Comparison of ENCODE assay signal across 16 cellular contexts in genomic region chr9:94929373-94929764, GRCh38.
DNase-seq lines count a peak whose midpoint lies in the region; ATAC-seq and TF ChIP-seq lines count a peak whose summit lies in the region.
"Had no signal": no experiment of that assay in that cellular context is flagged by ENCODE, and none has a peak within 500 bp of the region (broad histone marks: within the 10 kb centered on the region; RNA-seq: fewer than 3 reads in every experiment).

No MANE protein-coding gene starts in this region.

- H3K36me3 Mint-ChIP-seq in activated T-cell treated with anti-CD3 and anti-CD28 coated beads, Interleukin-2, amount 50 U/mL, for 4 hours (ENCODE audit: insufficient read depth) = peaks cover 10% of the 10 kb centered on the region

- H3K27me3 ChIP-seq in Panc1 (ENCODE audit: control insufficient read depth, insufficient read depth, low read length) = no peaks in the 10 kb centered on the region
- H3K27me3 ChIP-seq in dorsolateral prefrontal cortex = no peaks in the 10 kb centered on the region
- H3K27me3 ChIP-seq: Peyer's patch had no signal

- no peak for TF ChIP-seq CTCF in Panc1 (IDR thresholded peaks at IDR 0.05)
- TF ChIP-seq CTCF in dorsolateral prefrontal cortex (IDR thresholded peaks at IDR 0.05 in 54 of 56, conservative IDR thresholded peaks at IDR 0.05 in 2 of 56; ENCODE audit: low read depth in 1 of 56, partially characterized antibody in 56 of 56) = no peak
- no peak for TF ChIP-seq CTCF in GM10248 (IDR thresholded peaks at IDR 0.05; ENCODE audit: control extremely low read depth, extremely low read depth, low read depth, missing control alignments)

- no peak overlapping the region for H3K4me3 Mint-ChIP-seq in activated T-cell treated with anti-CD3 and anti-CD28 coated beads, Interleukin-2, amount 50 U/mL, for 4 hours
- H3K4me3 Mint-ChIP-seq: activated CD8-positive, alpha-beta T cell treated with anti-CD3 and anti-CD28 coated beads for 36 hours had no signal

- H3K27me3 Mint-ChIP-seq in activated T-cell treated with anti-CD3 and anti-CD28 coated beads, Interleukin-2, amount 50 U/mL, for 4 hours (ENCODE audit: low read depth) = no peaks in the 10 kb centered on the region
- H3K27me3 Mint-ChIP-seq: activated CD8-positive, alpha-beta T cell treated with anti-CD3 and anti-CD28 coated beads for 36 hours had no signal

- no peak overlapping the region for H3K4me3 ChIP-seq in Panc1 (ENCODE audit: low read depth in 2 of 2, low read length in 2 of 2)
- H3K4me3 ChIP-seq in dorsolateral prefrontal cortex = no peak overlapping the region
- no peak overlapping the region for H3K4me3 ChIP-seq in skin epidermis
- H3K4me3 ChIP-seq: coronary artery, Peyer's patch, prostate gland had no signal

- intact Hi-C loops in Panc1 (cut with micrococcal nuclease; ENCODE audit: unreplicated experiment) (no loop called here), dorsolateral prefrontal cortex (cut with DNase I) (no loop called here)

- no peaks in the 10 kb centered on the region for H3K9me3 Mint-ChIP-seq in activated T-cell treated with anti-CD3 and anti-CD28 coated beads, Interleukin-2, amount 50 U/mL, for 4 hours
- H3K9me3 Mint-ChIP-seq: activated CD8-positive, alpha-beta T cell treated with anti-CD3 and anti-CD28 coated beads for 36 hours had no signal

- DNase-seq in Panc1 (ENCODE audit: low read depth, low spot score) (no peak), dorsolateral prefrontal cortex (no peak), iPS-NIHi11 (ENCODE audit: low spot score) (peak; percentile 31), 8988T (no peak), GM10248 (ENCODE audit: extremely low spot score) (no peak)
- DNase-seq in activated T-cell treated with anti-CD3 and anti-CD28 coated beads, Interleukin-2, amount 50 U/mL, for 4 hours = no peak
- DNase-seq: activated CD8-positive, alpha-beta T cell treated with anti-CD3 and anti-CD28 coated beads for 36 hours; activated naive CD4-positive, alpha-beta T cell; HCEC 1CT; mesendoderm; Peyer's patch; stimulated activated naive CD8-positive, alpha-beta T cell treated with anti-CD3 and anti-CD28 coated beads, Interleukin-15, Interleukin-2, amounts not matched to agents 100 U/mL and 50 U/mL, for 24 hours had no signal

- H3K27ac ChIP-seq in Panc1 (ENCODE audit: low read length) (peak overlapping the region; percentile 98), dorsolateral prefrontal cortex (peak overlapping the region in 43 of 59 donors; percentile 14 to 80 (median 62)), skin epidermis (peak overlapping the region in 18 of 21 experiments; percentile 10 to 95 (median 62))
- H3K27ac ChIP-seq: coronary artery, Peyer's patch, prostate gland had no signal

- POLR2A ChIA-PET in Panc1 (lab: Charles Lee) (interaction anchor here (1.1 kb wide), 1 partner anchor 80 kb away, joined by 3 read pairs; no protein-coding TSS in a partner anchor), GM10248 (lab: Yijun Ruan, JAX) (no interaction called here)

- no peaks in the 10 kb centered on the region for H3K9me3 ChIP-seq in Panc1 (ENCODE audit: control insufficient read depth, insufficient read depth, low read depth, low read length)
- H3K9me3 ChIP-seq: Peyer's patch, prostate gland had no signal

- ATAC-seq in Panc1 = peak; percentile 50
- no peak for ATAC-seq in activated T-cell treated with anti-CD3 and anti-CD28 coated beads, Interleukin-2, amount 50 U/mL, for 4 hours
- ATAC-seq in HG02852 (IDR thresholded peaks at IDR 0.05; ENCODE audit: unreplicated experiment) = no peak
- ATAC-seq: activated CD8-positive, alpha-beta T cell treated with anti-CD3 and anti-CD28 coated beads for 36 hours; stimulated activated naive CD8-positive, alpha-beta T cell treated with anti-CD3 and anti-CD28 coated beads, Interleukin-15, Interleukin-2, amounts not matched to agents 100 U/mL and 50 U/mL, for 24 hours had no signal

- no peaks in the 10 kb centered on the region for H3K36me3 ChIP-seq in Panc1 (ENCODE audit: control insufficient read depth, insufficient read depth, low read length)
- H3K36me3 ChIP-seq: Peyer's patch, prostate gland had no signal

- in situ Hi-C loops in Panc1 (cut with HindIII; ENCODE audit: low pct_unique_long_range_greater_than_20kb, low sequenced_read_pairs) = no loop called here

- no peaks in the 10 kb centered on the region for H3K4me1 Mint-ChIP-seq in activated T-cell treated with anti-CD3 and anti-CD28 coated beads, Interleukin-2, amount 50 U/mL, for 4 hours (ENCODE audit: low read depth)

- no TSS peak for BruUV-seq in Panc1 (replicated peaks; lab: Mats Ljungman, UMichigan)

- peaks cover 29% of the 10 kb centered on the region for H3K4me1 ChIP-seq in Panc1 (ENCODE audit: control insufficient read depth, insufficient read depth, low read length)
- H3K4me1 ChIP-seq: Peyer's patch, prostate gland had no signal

- CTCF ChIA-PET in Panc1 (lab: Charles Lee) (no interaction called here), GM10248 (lab: Yijun Ruan, JAX) (interaction anchor here (0.8 to 1.2 kb wide), 2 partner anchors 9 to 12 kb away, joined by 3 read pairs; no protein-coding TSS in a partner anchor)
